ENCODE assay signal across 18 cellular contexts in genomic region chr2:48284624-48285212, GRCh38.
"Had no signal": no experiment of that assay in that cellular context is flagged by ENCODE, and none has a peak within 500 bp of the region (broad histone marks: within the 10 kb centered on the region; RNA-seq: fewer than 3 reads in every experiment).

No MANE protein-coding gene starts in this region.

- H3K27ac Mint-ChIP-seq: activated naive CD8-positive, alpha-beta T cell treated with anti-CD3 and anti-CD28 coated beads, Interleukin-2, amount 10 ng/mL, durations not matched to agents 7 days and 5 days had no signal

- DNase-seq: activated CD4-positive, alpha-beta T cell treated with anti-CD3 and anti-CD28 coated beads, Interleukin-2, amount 50 U/mL, for 1 hour; activated CD8-positive, alpha-beta memory T cell treated with anti-CD3 and anti-CD28 coated beads for 24 hours; activated gamma-delta T cell treated with Interleukin-2 at 50 U/mL for 16 hours; activated naive CD8-positive, alpha-beta T cell treated with anti-CD3 and anti-CD28 coated beads, Interleukin-2, amount 10 ng/mL, durations not matched to agents 7 days and 5 days; dermis blood vessel endothelial cell; effector memory CD8-positive, alpha-beta T cell; kidney; left ventricle myocardium inferior; mesenchymal stem cell; natural killer cell; posterior cingulate gyrus; stimulated activated CD4-positive, alpha-beta T cell treated with anti-CD3 and anti-CD28 coated beads, Interleukin-4, amount 100 ng/mL, for 1 hour; stimulated activated naive CD4-positive, alpha-beta T cell; tibial artery had no signal

- H3K4me1 ChIP-seq: gastroesophageal sphincter, left ventricle myocardium inferior, right atrium auricular region, tibial artery had no signal

- H3K27ac ChIP-seq: epithelial cell of prostate, gastroesophageal sphincter, left ventricle myocardium inferior, neutrophil, right atrium auricular region, tibial artery had no signal

- H3K9me3 Mint-ChIP-seq: effector memory CD8-positive, alpha-beta T cell; natural killer cell had no signal

- H3K36me3 ChIP-seq: gastroesophageal sphincter, left ventricle myocardium inferior, neutrophil, right atrium auricular region, tibial artery had no signal

- H3K27me3 ChIP-seq: gastroesophageal sphincter, neutrophil, right atrium auricular region, tibial artery had no signal

- H3K36me3 Mint-ChIP-seq: natural killer cell had no signal

- H3K4me3 Mint-ChIP-seq: activated naive CD8-positive, alpha-beta T cell treated with anti-CD3 and anti-CD28 coated beads, Interleukin-2, amount 10 ng/mL, durations not matched to agents 7 days and 5 days; effector memory CD8-positive, alpha-beta T cell; natural killer cell had no signal

- H3K27me3 Mint-ChIP-seq: activated naive CD8-positive, alpha-beta T cell treated with anti-CD3 and anti-CD28 coated beads, Interleukin-2, amount 10 ng/mL, durations not matched to agents 7 days and 5 days had no signal

- H3K4me3 ChIP-seq: gastroesophageal sphincter, left ventricle myocardium inferior, right atrium auricular region, tibial artery had no signal

- H3K9me3 ChIP-seq: gastroesophageal sphincter, left ventricle myocardium inferior, neutrophil, right atrium auricular region, tibial artery had no signal

- ATAC-seq: effector memory CD8-positive, alpha-beta T cell; gastroesophageal sphincter; natural killer cell had no signal
